Comparison of ENCODE assay signal across 8 cellular contexts in the genomic region with DNA sequence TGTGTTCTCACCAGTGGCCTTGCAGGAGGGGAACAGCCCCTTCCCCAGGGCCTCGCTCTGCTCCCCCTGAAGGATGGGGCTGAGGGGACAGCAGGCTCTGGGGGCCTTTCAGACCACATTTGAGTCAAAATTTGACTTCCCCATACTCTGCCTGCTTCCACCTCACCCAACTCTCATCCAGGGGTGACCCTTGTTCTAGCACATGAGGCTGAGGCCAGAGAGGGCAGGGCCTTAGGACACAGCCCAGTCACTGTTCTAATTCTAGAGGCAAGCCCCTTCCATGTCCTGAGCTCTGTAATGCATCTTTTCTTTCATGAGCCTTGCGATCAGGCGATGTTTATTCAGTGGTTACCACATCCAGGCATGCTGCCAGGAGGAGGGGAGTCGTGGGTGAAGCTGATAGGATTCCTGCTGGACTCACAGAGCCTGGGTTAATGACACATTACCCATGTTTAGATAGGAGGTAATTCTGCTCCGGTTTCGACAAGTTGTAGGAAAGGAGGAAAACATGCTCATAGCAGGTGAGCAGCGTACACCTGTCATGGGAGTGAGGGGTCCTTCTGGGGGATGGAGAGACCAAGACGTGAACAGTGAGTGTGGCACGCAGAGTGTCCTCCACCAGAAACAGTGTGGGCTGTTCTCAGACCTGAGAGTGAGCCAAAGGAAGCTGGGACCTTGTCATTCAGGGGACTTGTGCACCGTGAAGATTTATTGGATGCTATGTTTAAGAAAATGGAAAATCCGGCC. TPM values are rescaled to one million over a fixed set of nuclear protein-coding genes. Genes with fewer than 3 reads are reported as not detected.
DNase-seq lines count a peak whose midpoint lies in the region; ATAC-seq, FAIRE-seq and TF ChIP-seq lines count a peak whose summit lies in the region.

No MANE protein-coding gene starts in this region.

- H3K9me3 ChIP-seq in breast epithelium (no peaks in the 10 kb centered on the region), skeletal muscle tissue (ENCODE audit: control insufficient read depth in 3 of 3, low read length in 3 of 3) (no peaks in the 10 kb centered on the region)

- peak; percentile 70 for DNase-seq in CMK (ENCODE audit: low read depth)
- DNase-seq in KBM-7, result peak; percentile 91
- DNase-seq in breast epithelium (ENCODE audit: low spot score in 2 of 2), result peak; percentile 75 to 76
- no peak for DNase-seq in stimulated activated naive CD4-positive, alpha-beta T cell (lab: John Stamatoyannopoulos, UW)

- intact Hi-C loops in breast epithelium (cut with DNase I; ENCODE audit: low total_unique reads), result no loop called here

- H3K27me3 ChIP-seq in breast epithelium (no peaks in the 10 kb centered on the region), skeletal muscle tissue (ENCODE audit: control insufficient read depth in 3 of 3, insufficient read depth in 3 of 3, low read length in 3 of 3) (no peaks in the 10 kb centered on the region)

- H3K27ac ChIP-seq in breast epithelium (peak overlapping the region; percentile 71 to 96), skeletal muscle tissue (ENCODE audit: low read depth, low read length) (peak overlapping the region; percentile 87)

- ATAC-seq in GM19351 (IDR thresholded peaks at IDR 0.05; ENCODE audit: unreplicated experiment), result no peak

- TF ChIP-seq POLR2A in breast epithelium (IDR thresholded peaks at IDR 0.05), result no peak

- no peak for TF ChIP-seq CTCF in breast epithelium (IDR thresholded peaks at IDR 0.05)

- H3K4me3 ChIP-seq in breast epithelium (peak overlapping the region in 1 of 3 donors; percentile 46), skeletal muscle tissue (ENCODE audit: low read length in 3 of 3) (peak overlapping the region in 1 of 3 donors; percentile 7)

- H3K4me1 ChIP-seq in breast epithelium (peaks cover 0 to 13% of the 10 kb centered on the region in 2 donors), skeletal muscle tissue (ENCODE audit: control insufficient read depth in 3 of 3, insufficient read depth in 3 of 3, low read length in 3 of 3) (peaks cover 43 to 54% (median 51%) of the 10 kb centered on the region in 3 donors)

- H3K9ac ChIP-seq in skeletal muscle tissue (ENCODE audit: low read depth in 1 of 3, low read length in 3 of 3), result peak overlapping the region; percentile 33 to 55 (median 40)

- FAIRE-seq in islet of Langerhans (lab: Jason Lieb, UNC), result peak; percentile 96

- H3K36me3 ChIP-seq in breast epithelium (peaks cover 4% of the 10 kb centered on the region), skeletal muscle tissue (ENCODE audit: control insufficient read depth in 3 of 3, insufficient read depth in 3 of 3, low read length in 3 of 3) (peaks cover 28 to 32% (median 29%) of the 10 kb centered on the region in 3 donors)

- in situ Hi-C loops in KBM-7 (cut with MboI; ENCODE audit: low pct_unique_long_range_greater_than_20kb, low sequenced_read_pairs), result no loop called here

TF ChIP-seq in PFSK-1, 5 proteins besides CTCF, POLR2A, EP300 and RAD21:
- TF ChIP-seq TAF1 (IDR thresholded peaks at IDR 0.05; ENCODE audit: borderline replicate concordance, insufficient read depth, low read length) (no peak), FOXP2 (optimal IDR thresholded peaks at IDR 0.05; ENCODE audit: borderline replicate concordance, extremely low read depth, extremely low read length, insufficient read depth) (peak; percentile 34), SIN3A (IDR thresholded peaks at IDR 0.05; ENCODE audit: borderline replicate concordance, insufficient read depth, low read length) (peak; percentile 54; the same call in 1 of the 2 replicates)

RNA-seq across cellular contexts. Expression of gene RPS9, which starts 9.3 kb away (rescaled TPM):
- polyA plus RNA-seq in PFSK-1 (2012; ENCODE audit: insufficient read length, low read depth), result 2,406 TPM
- 1,000 to 10,000 TPM; 2,169 to 2,630 (median 2,424) TPM for total RNA-seq in breast epithelium
- total RNA-seq in skeletal muscle tissue, result 4,630 TPM

RNA-seq across cellular contexts. Expression of gene LILRB3, which starts 12.9 kb away (rescaled TPM):
- 1.0 TPM for polyA plus RNA-seq in PFSK-1 (2012; ENCODE audit: insufficient read length, low read depth)
- total RNA-seq in breast epithelium (10 to 100 TPM in 2 of 3 donors, 1 to 10 TPM in 1; 1.6 to 28.3 (median 11.5) TPM), skeletal muscle tissue (4.2 TPM)

RNA-seq across cellular contexts. Expression of gene TSEN34, which starts 18.8 kb away (rescaled TPM):
- polyA plus RNA-seq in PFSK-1 (2012; ENCODE audit: insufficient read length, low read depth), result 80.0 TPM
- total RNA-seq in breast epithelium (10 to 100 TPM; 59.5 to 80.3 (median 74.4) TPM), skeletal muscle tissue (29.7 TPM)

RNA-seq across cellular contexts. Expression of gene MBOAT7, which starts 20.5 kb away (rescaled TPM):
- 89.9 TPM for polyA plus RNA-seq in PFSK-1 (2012; ENCODE audit: insufficient read length, low read depth)
- total RNA-seq in breast epithelium, result 10 to 100 TPM; 16.5 to 37.3 (median 24.6) TPM
- 8.9 TPM for total RNA-seq in skeletal muscle tissue

RNA-seq across cellular contexts. Expression of gene LILRA6, which starts 32.7 kb away (rescaled TPM):
- polyA plus RNA-seq in PFSK-1 (2012; ENCODE audit: insufficient read length, low read depth), result not detected
- 1 to 10 TPM; 1.3 to 2.9 (median 1.8) TPM for total RNA-seq in breast epithelium
- total RNA-seq in skeletal muscle tissue, result under 0.01 TPM

Comparison
In these comparisons a context has a peak if more than half of its experiments do, and no peak if none do; other contexts are left out.
1. DNase-seq: peak in CMK (single experiment), KBM-7 (single experiment) and breast epithelium (2 of 2); none in stimulated activated naive CD4-positive, alpha-beta T cell (0 of 6).